12 cellular contexts compared by ENCODE assay signal in genomic region chr6:21731411-21732031, GRCh38.
DNase-seq lines count a peak whose midpoint lies in the region; TF ChIP-seq lines count a peak whose summit lies in the region.
"Had no signal": no experiment of that assay in that cellular context is flagged by ENCODE, and none has a peak within 500 bp of the region (broad histone marks: within the 10 kb centered on the region; RNA-seq: fewer than 3 reads in every experiment).

No MANE protein-coding gene starts in this region.

- WGBS in liver: 38% methylated on average over 5 of the region's 5 CpGs

- H3K9me3 ChIP-seq in KOPT-K1 (ENCODE audit: insufficient read depth, low read length, poor library complexity, severe bottlenecking) (no peaks in the 10 kb centered on the region), liver (ENCODE audit: control insufficient read depth in 4 of 4, low read length in 3 of 4) (no peaks in the 10 kb centered on the region)
- no peaks in the 10 kb centered on the region for H3K9me3 ChIP-seq in effector memory CD4-positive, alpha-beta T cell (ENCODE audit: control insufficient read depth, low read length)

- H3K4me1 ChIP-seq in liver (ENCODE audit: control insufficient read depth in 4 of 4, insufficient read depth in 4 of 4, low read length in 3 of 4): peaks cover 0 to 8% (median 1%) of the 10 kb centered on the region in 4 donors
- no peaks in the 10 kb centered on the region for H3K4me1 ChIP-seq in effector memory CD4-positive, alpha-beta T cell (ENCODE audit: control insufficient read depth, insufficient read depth, low read length, poor library complexity, severe bottlenecking)

- no peak for TF ChIP-seq CTCF in cardiac fibroblast (IDR thresholded peaks at IDR 0.05; ENCODE audit: low read depth, low read length)
- TF ChIP-seq CTCF in liver (IDR thresholded peaks at IDR 0.05; ENCODE audit: low read depth, low read length, missing input control): no peak

- no peaks in the 10 kb centered on the region for H3K27me3 ChIP-seq in liver (ENCODE audit: control insufficient read depth in 4 of 4, insufficient read depth in 4 of 4, low read length in 3 of 4)
- no peaks in the 10 kb centered on the region for H3K27me3 ChIP-seq in effector memory CD4-positive, alpha-beta T cell (replicated peaks; ENCODE audit: control insufficient read depth, insufficient read depth, low read length, poor library complexity, severe bottlenecking)
- H3K27me3 ChIP-seq: brain microvascular endothelial cell had no signal

- TF ChIP-seq RAD21 in liver (IDR thresholded peaks at IDR 0.05): peak in 1 of 2 donors; percentile 12

- no peak overlapping the region for H3K9ac ChIP-seq in liver (ENCODE audit: low read depth in 1 of 2, low read length in 2 of 2)

- H3K4me3 ChIP-seq in cardiac fibroblast (replicated peaks in 1 of 2; ENCODE audit: low read depth in 2 of 2, low read length in 2 of 2) (no peak overlapping the region), liver (ENCODE audit: low read depth in 1 of 3, low read length in 3 of 3) (no peak overlapping the region)
- H3K4me3 ChIP-seq in effector memory CD4-positive, alpha-beta T cell (ENCODE audit: insufficient read depth, low read depth, low read length, poor library complexity, severe bottlenecking): no peak overlapping the region

- in situ Hi-C loops in G401 (cut with HindIII; ENCODE audit: low sequenced_read_pairs): no loop called here

- H3K27ac ChIP-seq in KOPT-K1 (ENCODE audit: low read depth, low read length, poor library complexity, severe bottlenecking): peak overlapping the region; percentile 74
- H3K27ac ChIP-seq in liver (ENCODE audit: low read depth in 1 of 2, low read length in 2 of 2): no peak overlapping the region
- no peak overlapping the region for H3K27ac ChIP-seq in effector memory CD4-positive, alpha-beta T cell (ENCODE audit: insufficient read depth, low read length, poor library complexity, severe bottlenecking)
- H3K27ac ChIP-seq: brain microvascular endothelial cell had no signal

- DNase-seq in AG08395 (ENCODE audit: low spot score) (peak; percentile 35), cardiac fibroblast (ENCODE audit: low read depth in 2 of 2) (peak; percentile 58 to 67), GM19240 (ENCODE audit: insufficient read length, low spot score) (no peak), G401 (ENCODE audit: low spot score) (no peak), putamen (ENCODE audit: low spot score) (no peak)
- no peak for DNase-seq in effector memory CD4-positive, alpha-beta T cell
- DNase-seq: brain microvascular endothelial cell, GDM1, NCI-H187, small intestine had no signal

- H3K36me3 ChIP-seq in KOPT-K1 (ENCODE audit: insufficient read depth, low read length) (no peaks in the 10 kb centered on the region), liver (ENCODE audit: control insufficient read depth in 4 of 4, insufficient read depth in 3 of 4, low read depth in 1 of 4, low read length in 3 of 4) (no peaks in the 10 kb centered on the region)
- H3K36me3 ChIP-seq in effector memory CD4-positive, alpha-beta T cell (ENCODE audit: control insufficient read depth, insufficient read depth, low read length): no peaks in the 10 kb centered on the region
- H3K36me3 ChIP-seq: brain microvascular endothelial cell had no signal

TF ChIP-seq in liver, 16 proteins besides CTCF, POLR2A, EP300 and RAD21:
- TF ChIP-seq SP1 (IDR thresholded peaks at IDR 0.05) (no peak), HNF4A (conservative IDR thresholded peaks at IDR 0.05) (peak in 1 of 2 donors; percentile 28), NR2F2 (IDR thresholded peaks at IDR 0.05) (peak; percentile 15), JUND (IDR thresholded peaks at IDR 0.05) (peak; percentile 58 to 72)

Comparison
In these comparisons a context has a peak if more than half of its experiments do, and no peak if none do; other contexts are left out.
1. DNase-seq: peak in AG08395 (single experiment) and cardiac fibroblast (2 of 2); none in effector memory CD4-positive, alpha-beta T cell (0 of 3), GM19240 (single experiment), G401 (single experiment) and putamen (single experiment).